ENCODE assay signal across 8 cellular contexts in the genomic region with DNA sequence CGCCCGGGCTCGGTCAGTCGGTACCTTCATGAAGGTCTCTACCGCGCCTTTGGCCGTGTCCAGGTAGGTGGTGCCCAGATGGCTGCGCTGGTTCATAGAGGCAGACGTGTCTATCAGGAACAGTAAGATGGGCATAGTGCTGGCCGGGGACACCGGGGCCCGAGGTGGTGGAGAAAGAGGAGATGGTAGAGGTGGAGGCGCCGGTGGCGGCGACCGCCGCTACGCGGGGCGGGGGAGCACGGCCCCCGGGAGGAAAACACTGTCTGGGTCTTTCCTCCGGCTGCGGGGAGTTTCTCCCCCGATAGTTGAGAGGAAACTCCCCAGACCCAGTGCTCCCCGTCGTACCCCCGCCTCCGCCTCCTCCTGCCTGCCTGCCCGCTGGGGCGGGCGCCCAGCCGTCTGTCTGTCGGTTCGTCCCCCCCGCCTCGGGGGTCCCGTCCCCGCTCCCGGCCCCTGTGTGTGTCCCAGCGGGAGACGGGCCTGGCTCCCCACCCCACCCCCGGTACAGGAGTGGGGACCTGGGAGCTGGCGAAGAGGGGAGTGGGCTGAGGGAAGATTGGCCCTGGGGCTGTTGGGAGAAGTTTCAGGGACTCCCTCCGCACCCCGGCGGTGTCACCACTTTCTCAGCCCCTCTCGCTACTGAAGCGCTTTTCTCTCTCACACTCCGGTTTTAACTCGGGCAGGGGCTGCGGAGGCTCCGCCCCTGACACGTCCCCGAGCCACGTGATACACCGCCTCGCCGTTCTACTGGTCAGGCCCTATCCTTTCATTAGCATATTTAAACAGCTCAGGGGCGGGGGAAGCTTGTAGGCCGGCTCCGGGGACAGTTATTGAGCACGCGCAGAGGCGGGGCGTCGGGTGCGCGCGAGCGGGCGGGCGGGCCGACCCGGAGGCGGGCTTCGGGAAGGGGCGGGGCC. TPM values are rescaled to one million over a fixed set of nuclear protein-coding genes. Genes with fewer than 3 reads are reported as not detected.
DNase-seq lines count a peak whose midpoint lies in the region; ATAC-seq, FAIRE-seq and TF ChIP-seq lines count a peak whose summit lies in the region.

A gene with protein sequence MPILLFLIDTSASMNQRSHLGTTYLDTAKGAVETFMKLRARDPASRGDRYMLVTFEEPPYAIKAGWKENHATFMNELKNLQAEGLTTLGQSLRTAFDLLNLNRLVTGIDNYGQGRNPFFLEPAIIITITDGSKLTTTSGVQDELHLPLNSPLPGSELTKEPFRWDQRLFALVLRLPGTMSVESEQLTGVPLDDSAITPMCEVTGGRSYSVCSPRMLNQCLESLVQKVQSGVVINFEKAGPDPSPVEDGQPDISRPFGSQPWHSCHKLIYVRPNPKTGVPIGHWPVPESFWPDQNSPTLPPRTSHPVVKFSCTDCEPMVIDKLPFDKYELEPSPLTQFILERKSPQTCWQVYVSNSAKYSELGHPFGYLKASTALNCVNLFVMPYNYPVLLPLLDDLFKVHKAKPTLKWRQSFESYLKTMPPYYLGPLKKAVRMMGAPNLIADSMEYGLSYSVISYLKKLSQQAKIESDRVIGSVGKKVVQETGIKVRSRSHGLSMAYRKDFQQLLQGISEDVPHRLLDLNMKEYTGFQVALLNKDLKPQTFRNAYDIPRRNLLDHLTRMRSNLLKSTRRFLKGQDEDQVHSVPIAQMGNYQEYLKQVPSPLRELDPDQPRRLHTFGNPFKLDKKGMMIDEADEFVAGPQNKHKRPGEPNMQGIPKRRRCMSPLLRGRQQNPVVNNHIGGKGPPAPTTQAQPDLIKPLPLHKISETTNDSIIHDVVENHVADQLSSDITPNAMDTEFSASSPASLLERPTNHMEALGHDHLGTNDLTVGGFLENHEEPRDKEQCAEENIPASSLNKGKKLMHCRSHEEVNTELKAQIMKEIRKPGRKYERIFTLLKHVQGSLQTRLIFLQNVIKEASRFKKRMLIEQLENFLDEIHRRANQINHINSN (minus strand): TSS at position 646 of the 917 bp plus-strand sequence. CDS start 511 bp downstream, at position 135.

- H3K9me3 ChIP-seq in aorta (ENCODE audit: control insufficient read depth, low read length) = no peaks in the 10 kb centered on the region

- intact Hi-C loops in aorta (cut with DNase I) = loop anchor here (1.0 to 5.0 kb wide), 4 partner anchors 131 to 350 kb away; a partner anchor contains a TSS

- FAIRE-seq in GM18507 (lab: Jason Lieb, UNC) = peak; percentile 99

- 0% methylated on average over 53 to 79 of the region's 79 CpGs for WGBS in aorta, 2 donors

- no peak for TF ChIP-seq CTCF in astrocyte of the cerebellum (IDR thresholded peaks at IDR 0.05; ENCODE audit: low read depth, low read length, missing control alignments)

- peaks cover 10% of the 10 kb centered on the region for H3K4me1 ChIP-seq in rectal smooth muscle tissue (ENCODE audit: control insufficient read depth, insufficient read depth, low read length)
- peaks cover 0 to 3% of the 10 kb centered on the region in 2 donors for H3K4me1 ChIP-seq in aorta (ENCODE audit: control insufficient read depth in 1 of 2, insufficient read depth in 2 of 2, low read length in 2 of 2)

- H3K4me3 ChIP-seq in astrocyte of the cerebellum (ENCODE audit: low read depth, low read length) (peak within 1 kb of the TSS; percentile 73), rectal smooth muscle tissue (ENCODE audit: low read length) (peak within 1 kb of the TSS; percentile 99), aorta (ENCODE audit: low read length in 2 of 2) (peak within 1 kb of the TSS; percentile 79 to 100)

- H3K36me3 ChIP-seq in rectal smooth muscle tissue (ENCODE audit: control insufficient read depth, insufficient read depth, low read length) (no peaks in the 10 kb centered on the region), aorta (ENCODE audit: control insufficient read depth in 1 of 2, insufficient read depth in 2 of 2, low read length in 1 of 2) (no peaks in the 10 kb centered on the region)

- H3K9ac ChIP-seq in rectal smooth muscle tissue (ENCODE audit: low read length) = peak within 1 kb of the TSS; percentile 99

- ATAC-seq in HG02981 (IDR thresholded peaks at IDR 0.05; ENCODE audit: unreplicated experiment) (peak; percentile 75), aorta (ENCODE audit: low FRiP score) (peak; percentile 97)

- DNase-seq in GM18507 (ENCODE audit: extremely low spot score, insufficient read length, low read depth) (peak; percentile 86), NCI-H2029 treated with DMSO at 0.1 percent for 48 hours (lab: John Stamatoyannopoulos, UW) (peak; percentile 80), T-helper 9 cell (peak; percentile 95), astrocyte of the cerebellum (ENCODE audit: low read depth) (peak; percentile 98), hepatic stellate cell (ENCODE audit: low spot score) (peak; percentile 96), aorta (peak; percentile 99)

- in situ Hi-C loops in astrocyte of the cerebellum (cut with HindIII; ENCODE audit: low sequenced_read_pairs) = loop anchor here (25.0 kb wide), 1 partner anchor 285 kb away; no protein-coding TSS in a partner anchor

- H3K27me3 ChIP-seq in rectal smooth muscle tissue (ENCODE audit: control insufficient read depth, insufficient read depth, low read length) = no peaks in the 10 kb centered on the region
- H3K27me3 ChIP-seq in aorta (ENCODE audit: control insufficient read depth in 1 of 2, insufficient read depth in 2 of 2, low read length in 1 of 2) = peaks cover 0 to 2% of the 10 kb centered on the region in 2 donors

- H3K27ac ChIP-seq in rectal smooth muscle tissue (ENCODE audit: low read depth, low read length) (peak within 1 kb of the TSS; percentile 95), aorta (ENCODE audit: low read depth in 1 of 2, low read length in 2 of 2) (peak within 1 kb of the TSS; percentile 88 to 100)

RNA-seq across cellular contexts. Expression of the gene that starts here (rescaled TPM):
- 10 to 100 TPM; 38.1 to 51.6 TPM for total RNA-seq in aorta
- 10 to 100 TPM in 1 of 2 donors, 1 to 10 TPM in 1; 9.8 to 12.2 TPM for polyA plus RNA-seq in aorta

Comparison
In these comparisons a context has a peak if more than half of its experiments do, and no peak if none do; other contexts are left out.
1. Peak in every context shown above with its lines: DNase-seq, ATAC-seq, H3K4me3 ChIP-seq and H3K27ac ChIP-seq.